In the genomic region with DNA sequence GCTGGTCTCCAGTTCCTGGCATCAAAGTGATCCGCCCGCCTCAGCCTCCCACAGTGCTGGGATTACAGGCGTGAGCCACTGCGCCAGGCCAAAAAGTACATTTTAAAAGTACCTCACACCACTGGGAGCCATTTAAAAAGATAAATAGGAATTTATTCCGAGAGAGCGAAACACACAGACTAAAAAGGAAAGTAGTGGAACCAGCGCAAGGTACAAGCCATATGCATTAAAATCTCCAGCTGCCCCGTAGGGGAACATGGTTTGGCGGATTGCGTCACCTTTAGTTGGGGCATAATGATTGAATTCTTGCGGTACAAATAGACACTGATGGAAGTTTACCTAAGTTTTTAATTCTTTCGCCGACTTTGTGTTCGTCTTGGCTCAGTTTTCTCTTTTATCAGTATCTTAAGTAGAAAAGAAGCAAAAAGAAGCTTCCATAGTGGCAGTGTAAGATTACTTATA, we compare ENCODE assay signal across 15 cellular contexts. TPM values are rescaled to one million over a fixed set of nuclear protein-coding genes. Genes with fewer than 3 reads are reported as not detected.
DNase-seq lines count a peak whose midpoint lies in the region; ATAC-seq, FAIRE-seq and TF ChIP-seq lines count a peak whose summit lies in the region.
"Had no signal": no experiment of that assay in that cellular context is flagged by ENCODE, and none has a peak within 500 bp of the region (broad histone marks: within the 10 kb centered on the region; RNA-seq: fewer than 3 reads in every experiment).

No MANE protein-coding gene starts in this region.

- H3K4me1 Mint-ChIP-seq in activated CD8-positive, alpha-beta memory T cell treated with anti-CD3 and anti-CD28 coated beads, Interleukin-2, amount 10 ng/mL, durations not matched to agents 7 days and 5 days: peaks cover 13% of the 10 kb centered on the region
- H3K4me1 Mint-ChIP-seq in stimulated activated memory B cell treated with anti-CD40 and anti-IgM and Interleukin-4, amounts not matched to agents 10 μg/mL and 1 μg/mL and 100 μg/mL, for 72 hours: peaks cover 10% of the 10 kb centered on the region

- no peak for ATAC-seq in activated CD8-positive, alpha-beta memory T cell treated with anti-CD3 and anti-CD28 coated beads, Interleukin-2, amount 10 ng/mL, durations not matched to agents 7 days and 5 days
- no peak for ATAC-seq in PC-3
- no peak for ATAC-seq in stimulated activated memory B cell treated with anti-CD40 and anti-IgM and Interleukin-4, amounts not matched to agents 10 μg/mL and 1 μg/mL and 100 μg/mL, for 72 hours

- H4K5ac ChIP-seq in H1 (ENCODE audit: insufficient read length, low read depth, low read length): no peak overlapping the region

- H3K79me2 ChIP-seq in PC-3 (ENCODE audit: low read length) (no peaks in the 10 kb centered on the region), H1 (ENCODE audit: control insufficient read depth in 1 of 2, insufficient read depth in 2 of 2, low read length in 2 of 2) (no peaks in the 10 kb centered on the region)

- no peak overlapping the region for H3K4ac ChIP-seq in H1 (replicated peaks; ENCODE audit: insufficient read length, low read depth, low read length)

- FAIRE-seq in H1 (lab: Jason Lieb, UNC): peak; percentile 39
- FAIRE-seq: GM12878 had no signal

- H3K4me3 ChIP-seq in PC-3 (ENCODE audit: low read length) (peak overlapping the region; percentile 99; the same call in 1 of the 2 replicates), H1 (ENCODE audit: extremely low read depth in 1 of 4, insufficient read depth in 2 of 4, low read depth in 3 of 4, low read length in 4 of 4) (peak overlapping the region in 2 of 4 experiments; percentile 75 to 90; a peak in 3 of 8 replicates)

- H3K9me3 Mint-ChIP-seq in activated CD8-positive, alpha-beta memory T cell treated with anti-CD3 and anti-CD28 coated beads, Interleukin-2, amount 10 ng/mL, durations not matched to agents 7 days and 5 days (ENCODE audit: low read depth): no peaks in the 10 kb centered on the region
- H3K9me3 Mint-ChIP-seq in stimulated activated memory B cell treated with anti-CD40 and anti-IgM and Interleukin-4, amounts not matched to agents 10 μg/mL and 1 μg/mL and 100 μg/mL, for 72 hours: peaks cover 4% of the 10 kb centered on the region

- H3K4me2 ChIP-seq in PC-3 (ENCODE audit: low read length) (peak overlapping the region; percentile 100), H1 (ENCODE audit: insufficient read depth in 1 of 2, low read depth in 2 of 2, low read length in 2 of 2) (peak overlapping the region in 1 of 2 experiments; percentile 89; a peak in 1 of 4 replicates)

- no peaks in the 10 kb centered on the region for H3K79me1 ChIP-seq in H1 (ENCODE audit: low read depth, low read length)

- no peak overlapping the region for H4K91ac ChIP-seq in H1 (replicated peaks; ENCODE audit: insufficient read length, low read length)

- H3K27ac ChIP-seq in PC-3 (ENCODE audit: low read length) (no peak overlapping the region), H1 (ENCODE audit: low read depth, low read length) (no peak overlapping the region)

- WGBS in H1 (ENCODE audit: extremely low coverage in 1 of 2, insufficient coverage in 1 of 2, insufficient read length in 1 of 2, insufficient replicate concordance in 2 of 2, low coverage in 1 of 2, low lambda C conversion rate in 2 of 2, missing lambda C conversion rate in 1 of 2), 2 experiments: 86% methylated on average over 14 of the region's 14 CpGs; no CpG with 5 or more reads in 1 of the 2 experiments

- no peak for TF ChIP-seq EP300 in H1 (IDR thresholded peaks at IDR 0.05; ENCODE audit: borderline replicate concordance in 1 of 2, low read depth in 2 of 2, low read length in 2 of 2)

- H2AFZ ChIP-seq in PC-3 (ENCODE audit: low read length) (peak overlapping the region; percentile 100), H1 (ENCODE audit: low read length) (no peak overlapping the region)

- no TSS peak for BruUV-seq in PC-3 (replicated peaks; lab: Mats Ljungman, UMichigan)

- no peak for TF ChIP-seq POLR2A in H1 (IDR thresholded peaks at IDR 0.05; ENCODE audit: control extremely low read depth in 1 of 2, low read depth in 2 of 2, low read length in 2 of 2)

- H3K27me3 Mint-ChIP-seq in activated CD8-positive, alpha-beta memory T cell treated with anti-CD3 and anti-CD28 coated beads, Interleukin-2, amount 10 ng/mL, durations not matched to agents 7 days and 5 days: peaks cover 52% of the 10 kb centered on the region
- peaks cover 51% of the 10 kb centered on the region for H3K27me3 Mint-ChIP-seq in stimulated activated memory B cell treated with anti-CD40 and anti-IgM and Interleukin-4, amounts not matched to agents 10 μg/mL and 1 μg/mL and 100 μg/mL, for 72 hours

- no peak overlapping the region for H2BK20ac ChIP-seq in H1 (ENCODE audit: low read length)

- POLR2A ChIA-PET in PC-3 (lab: Charles Lee; ENCODE audit: unreplicated experiment): no interaction called here
- POLR2A ChIA-PET in H1 (lab: Charles Lee; ENCODE audit: partially characterized antibody): interaction anchor here (0.7 to 0.8 kb wide), 2 partner anchors 43 to 51 kb away, joined by 3 read pairs; no protein-coding TSS in a partner anchor

- no peak overlapping the region for H3K14ac ChIP-seq in H1 (ENCODE audit: insufficient read length)

- no peaks in the 10 kb centered on the region for H3K4me1 ChIP-seq in PC-3 (ENCODE audit: insufficient read depth, low read length)
- peaks cover 0 to 2% (median 0%) of the 10 kb centered on the region in 4 experiments; a peak in 1 of 7 replicates for H3K4me1 ChIP-seq in H1 (replicated peaks in 1 of 4; ENCODE audit: control insufficient read depth in 3 of 4, insufficient read depth in 4 of 4, low read length in 3 of 4)

- DNase-seq in activated CD8-positive, alpha-beta memory T cell treated with anti-CD3 and anti-CD28 coated beads, Interleukin-2, amount 10 ng/mL, durations not matched to agents 7 days and 5 days: no peak
- DNase-seq in activated CD8-positive, alpha-beta memory T cell treated with anti-CD3 and anti-CD28 coated beads for 24 hours: no peak
- DNase-seq in PC-3: no peak
- no peak for DNase-seq in H1 (ENCODE audit: low read depth in 1 of 2, low spot score in 2 of 2)
- no peak for DNase-seq in NCI-H345 treated with DMSO at 0.1 percent for 48 hours (lab: John Stamatoyannopoulos, UW; ENCODE audit: unreplicated experiment)
- DNase-seq in mucosa of gallbladder (ENCODE audit: low spot score): no peak
- no peak for DNase-seq in NCI-H1930 (lab: John Stamatoyannopoulos, UW)
- DNase-seq: AML-193; NK-92 treated with Interleukin-12 subunit alpha and Interleukin-12 subunit beta, amount 100 ng/mL, for 24 hours had no signal

- H3K36me3 Mint-ChIP-seq in activated CD8-positive, alpha-beta memory T cell treated with anti-CD3 and anti-CD28 coated beads, Interleukin-2, amount 10 ng/mL, durations not matched to agents 7 days and 5 days: no peaks in the 10 kb centered on the region
- no peaks in the 10 kb centered on the region for H3K36me3 Mint-ChIP-seq in stimulated activated memory B cell treated with anti-CD40 and anti-IgM and Interleukin-4, amounts not matched to agents 10 μg/mL and 1 μg/mL and 100 μg/mL, for 72 hours

- no peak overlapping the region for H2BK120ac ChIP-seq in H1 (replicated peaks; ENCODE audit: low read depth, low read length)

- H3K36me3 ChIP-seq in PC-3 (ENCODE audit: low read depth, low read length) (no peaks in the 10 kb centered on the region), H1 (ENCODE audit: control insufficient read depth in 2 of 4, insufficient read depth in 4 of 4, low read length in 3 of 4) (no peaks in the 10 kb centered on the region)

- H3K4me3 Mint-ChIP-seq in activated CD8-positive, alpha-beta memory T cell treated with anti-CD3 and anti-CD28 coated beads, Interleukin-2, amount 10 ng/mL, durations not matched to agents 7 days and 5 days: peak overlapping the region; percentile 76
- peak overlapping the region; percentile 64 for H3K4me3 Mint-ChIP-seq in stimulated activated memory B cell treated with anti-CD40 and anti-IgM and Interleukin-4, amounts not matched to agents 10 μg/mL and 1 μg/mL and 100 μg/mL, for 72 hours

- H3K23ac ChIP-seq in H1 (ENCODE audit: insufficient read length): no peak overlapping the region

- H3K27me3 ChIP-seq in PC-3 (ENCODE audit: low read length) (0 out of 2 replicates have a peak, but pooled peaks cover 5% of the 10 kb centered on the region), H1 (replicated peaks in 1 of 4; ENCODE audit: control insufficient read depth in 3 of 4, extremely low read depth in 1 of 4, insufficient read depth in 3 of 4, low read length in 3 of 4) (peaks cover 0 to 10% (median 7%) of the 10 kb centered on the region in 4 experiments; a peak in 6 of 7 replicates)

- H3K27ac Mint-ChIP-seq in activated CD8-positive, alpha-beta memory T cell treated with anti-CD3 and anti-CD28 coated beads, Interleukin-2, amount 10 ng/mL, durations not matched to agents 7 days and 5 days: no peak overlapping the region
- no peak overlapping the region for H3K27ac Mint-ChIP-seq in stimulated activated memory B cell treated with anti-CD40 and anti-IgM and Interleukin-4, amounts not matched to agents 10 μg/mL and 1 μg/mL and 100 μg/mL, for 72 hours

- peak overlapping the region; percentile 59; the same call in 1 of the 2 replicates for H4K8ac ChIP-seq in H1 (ENCODE audit: extremely low read depth, insufficient read depth, low read length)

- no peak overlapping the region for H2BK5ac ChIP-seq in H1 (ENCODE audit: low read depth, low read length)

- H3K56ac ChIP-seq in H1 (replicated peaks; ENCODE audit: insufficient read length, low read depth, low read length): no peak overlapping the region

- H4K20me1 ChIP-seq in PC-3 (ENCODE audit: low read length): no peaks in the 10 kb centered on the region
- no peaks in the 10 kb centered on the region for H4K20me1 ChIP-seq in H1 (replicated peaks in 1 of 2; ENCODE audit: control insufficient read depth in 1 of 2, insufficient read depth in 2 of 2, low read length in 2 of 2)

- no peak overlapping the region for H2BK15ac ChIP-seq in H1 (ENCODE audit: low read length)

- H3K18ac ChIP-seq in H1 (ENCODE audit: extremely low read depth, low read length): no peak overlapping the region

- H3K9me2 ChIP-seq in PC-3 (replicated peaks; ENCODE audit: low read length): no peaks in the 10 kb centered on the region

- no peak overlapping the region for H2BK12ac ChIP-seq in H1 (ENCODE audit: low read depth, low read length)

- H3K9me3 ChIP-seq in PC-3 (ENCODE audit: low read length) (no peaks in the 10 kb centered on the region), H1 (ENCODE audit: insufficient read depth in 2 of 2, low read depth in 1 of 2, low read length in 1 of 2) (no peaks in the 10 kb centered on the region)

- H3F3A ChIP-seq in PC-3 (ENCODE audit: low read length, unreplicated experiment): no peaks in the 10 kb centered on the region

- H3K23me2 ChIP-seq in H1 (ENCODE audit: low read depth, low read length): peaks cover 8% of the 10 kb centered on the region; the same call in 1 of the 2 replicates

- no peak for TF ChIP-seq RAD21 in H1 (IDR thresholded peaks at IDR 0.05 in 1 of 2, conservative IDR thresholded peaks at IDR 0.05 in 1 of 2; ENCODE audit: low read depth in 2 of 2, low read length in 2 of 2)

- CTCF ChIA-PET in activated CD8-positive, alpha-beta memory T cell treated with anti-CD3 and anti-CD28 coated beads, Interleukin-2, amount 10 ng/mL, durations not matched to agents 7 days and 5 days (lab: Charles Lee): interaction anchor here (0.9 to 1.4 kb wide), 6 partner anchors 11 to 210 kb away, joined by 3 to 6 read pairs (median 4); no protein-coding TSS in a partner anchor
- CTCF ChIA-PET in PC-3 (lab: Charles Lee) (no interaction called here), H1 (lab: Charles Lee; ENCODE audit: partially characterized antibody) (interaction anchor here (0.7 to 1.2 kb wide), 4 partner anchors 14 to 213 kb away, joined by 3 to 6 read pairs (median 4); no protein-coding TSS in a partner anchor)

- intact Hi-C loops in PC-3 (cut with micrococcal nuclease): no loop called here

- H3K9ac ChIP-seq in PC-3 (ENCODE audit: low read length) (no peak overlapping the region), H1 (replicated peaks in 1 of 4; ENCODE audit: extremely low read depth in 1 of 4, low read depth in 3 of 4, low read length in 3 of 4) (no peak overlapping the region)

- no peak; the same call in 1 of the 2 replicates for TF ChIP-seq CTCF in PC-3 (conservative IDR thresholded peaks at IDR 0.05; ENCODE audit: low read depth, low read length)
- no peak for TF ChIP-seq CTCF in H1 (IDR thresholded peaks at IDR 0.05; ENCODE audit: control extremely low read depth in 1 of 3, insufficient read depth in 1 of 3, low read depth in 1 of 3, low read length in 3 of 3)

- no peak overlapping the region for H2AK5ac ChIP-seq in H1 (ENCODE audit: low read depth, low read length)

RNA-seq across cellular contexts. Expression of a gene that starts 1.3 kb away (rescaled TPM):
- total RNA-seq in activated CD8-positive, alpha-beta memory T cell treated with anti-CD3 and anti-CD28 coated beads, Interleukin-2, amount 10 ng/mL, durations not matched to agents 7 days and 5 days: under 1 TPM in 1 of 2 experiments, not detected in 1; 0.67 TPM
- 0.11 and 0.58 TPM in 2 replicates for total RNA-seq in PC-3 (2014; rRNA removed)
- total RNA-seq in H1 (2021; fragmentation: NEBNext Ultra II Directional; extraction: Animal tissue kit (Norgen Biotek cat#: 25700)): 0.26 and 0.48 TPM in 2 replicates
- 0.06 TPM in 1 of 2 replicates, not detected in the other for polyA plus RNA-seq in H1 (2011; rRNA removed)
- 0.13 TPM for polyA plus RNA-seq in H1 (2011; cell fraction: cytosol; rRNA removed)
- polyA plus RNA-seq in H1 (2011; cell fraction: nucleus; rRNA removed): 0.06 TPM
- 0.16 TPM in 1 of 4 replicates, not detected in the others for polyA plus RNA-seq in H1 (2012, experiment 1 of 2)
- polyA plus RNA-seq in H1 (2012, experiment 2 of 2): not detected
- 0.16 TPM for polyA plus RNA-seq in H1 (2013, experiment 1 of 2)
- polyA plus RNA-seq in H1 (2013, experiment 2 of 2): 0.07 TPM
- 0.56 TPM in 1 of 2 replicates, not detected in the other for polyA minus RNA-seq in H1 (2011; rRNA and poly(A)+ RNA removed)
- polyA minus RNA-seq in H1 (2011; cell fraction: cytosol; rRNA and poly(A)+ RNA removed): not detected
- polyA minus RNA-seq in H1 (2011; cell fraction: nucleus; rRNA and poly(A)+ RNA removed): not detected
- total RNA-seq in mucosa of gallbladder: not detected
- total RNA-seq: activated CD8-positive, alpha-beta memory T cell treated with anti-CD3 and anti-CD28 coated beads for 36 hours; dermis blood vessel endothelial cell; GM12878; ureter had no signal
- polyA plus RNA-seq: GM12878, neural cell had no signal

RNA-seq across cellular contexts. Expression of a gene that starts 23.9 kb away (rescaled TPM):
- total RNA-seq in activated CD8-positive, alpha-beta memory T cell treated with anti-CD3 and anti-CD28 coated beads, Interleukin-2, amount 10 ng/mL, durations not matched to agents 7 days and 5 days: not detected
- total RNA-seq in PC-3 (2014; rRNA removed) (not detected in 2 replicates), mucosa of gallbladder (0.66 TPM)
- not detected in 2 replicates for total RNA-seq in H1 (2021; fragmentation: NEBNext Ultra II Directional; extraction: Animal tissue kit (Norgen Biotek cat#: 25700))
- 0.11 and 0.12 TPM in 2 replicates for polyA plus RNA-seq in H1 (2011; rRNA removed)
- 0.08 TPM for polyA plus RNA-seq in H1 (2011; cell fraction: cytosol; rRNA removed)
- 0.09 TPM for polyA plus RNA-seq in H1 (2011; cell fraction: nucleus; rRNA removed)
- polyA plus RNA-seq in H1 (2012, experiment 1 of 2): 0.17 TPM in 1 of 4 replicates, not detected in the others
- polyA plus RNA-seq in H1 (2012, experiment 2 of 2): not detected
- polyA plus RNA-seq in H1 (2013, experiment 1 of 2): 0.08 TPM
- 0.04 TPM for polyA plus RNA-seq in H1 (2013, experiment 2 of 2)
- polyA minus RNA-seq in H1 (2011; rRNA and poly(A)+ RNA removed): 0.17 TPM in 1 of 2 replicates, not detected in the other
- polyA minus RNA-seq in H1 (2011; cell fraction: cytosol; rRNA and poly(A)+ RNA removed): not detected
- not detected for polyA minus RNA-seq in H1 (2011; cell fraction: nucleus; rRNA and poly(A)+ RNA removed)
- total RNA-seq: activated CD8-positive, alpha-beta memory T cell treated with anti-CD3 and anti-CD28 coated beads for 36 hours; dermis blood vessel endothelial cell; GM12878 had no signal

RNA-seq across cellular contexts. Expression of a gene that starts 38.9 kb away (rescaled TPM):
- 1 to 10 TPM; 3.6 to 4.2 TPM for total RNA-seq in activated CD8-positive, alpha-beta memory T cell treated with anti-CD3 and anti-CD28 coated beads, Interleukin-2, amount 10 ng/mL, durations not matched to agents 7 days and 5 days
- total RNA-seq in PC-3 (2014; rRNA removed): 21.4 and 24.9 TPM in 2 replicates
- 4.0 and 4.9 TPM in 2 replicates for total RNA-seq in H1 (2021; fragmentation: NEBNext Ultra II Directional; extraction: Animal tissue kit (Norgen Biotek cat#: 25700))
- polyA plus RNA-seq in H1 (2011; rRNA removed): 0.98 and 1.5 TPM in 2 replicates
- polyA plus RNA-seq in H1 (2011; cell fraction: cytosol; rRNA removed): 1.0 TPM
- polyA plus RNA-seq in H1 (2011; cell fraction: nucleus; rRNA removed): 2.5 TPM
- 2.0 to 3.4 TPM (median 3.1 TPM) in 4 replicates for polyA plus RNA-seq in H1 (2012, experiment 1 of 2)
- polyA plus RNA-seq in H1 (2012, experiment 2 of 2): 2.5 TPM
- 1.8 TPM for polyA plus RNA-seq in H1 (2013, experiment 1 of 2)
- polyA plus RNA-seq in H1 (2013, experiment 2 of 2): 1.7 TPM
- polyA minus RNA-seq in H1 (2011; rRNA and poly(A)+ RNA removed): 0.50 and 0.59 TPM in 2 replicates
- 1.2 TPM for polyA minus RNA-seq in H1 (2011; cell fraction: cytosol; rRNA and poly(A)+ RNA removed)
- 2.1 TPM for polyA minus RNA-seq in H1 (2011; cell fraction: nucleus; rRNA and poly(A)+ RNA removed)
- 15.1 TPM for total RNA-seq in mucosa of gallbladder

RNA-seq across cellular contexts. Expression of a gene that starts 42.4 kb away (rescaled TPM):
- under 1 TPM; 0.45 to 0.55 TPM for total RNA-seq in activated CD8-positive, alpha-beta memory T cell treated with anti-CD3 and anti-CD28 coated beads, Interleukin-2, amount 10 ng/mL, durations not matched to agents 7 days and 5 days
- total RNA-seq in PC-3 (2014; rRNA removed): 6.3 and 18.4 TPM in 2 replicates
- 2.8 and 4.0 TPM in 2 replicates for total RNA-seq in H1 (2021; fragmentation: NEBNext Ultra II Directional; extraction: Animal tissue kit (Norgen Biotek cat#: 25700))
- polyA plus RNA-seq in H1 (2011; rRNA removed): 6.4 and 7.8 TPM in 2 replicates
- polyA plus RNA-seq in H1 (2011; cell fraction: cytosol; rRNA removed): 6.9 TPM
- polyA plus RNA-seq in H1 (2011; cell fraction: nucleus; rRNA removed): 35.6 TPM
- polyA plus RNA-seq in H1 (2012, experiment 1 of 2): 6.5 to 8.5 TPM (median 7.9 TPM) in 4 replicates
- 2.8 TPM for polyA plus RNA-seq in H1 (2012, experiment 2 of 2)
- 4.5 TPM for polyA plus RNA-seq in H1 (2013, experiment 1 of 2)
- polyA plus RNA-seq in H1 (2013, experiment 2 of 2): 3.7 TPM
- 1.4 and 1.5 TPM in 2 replicates for polyA minus RNA-seq in H1 (2011; rRNA and poly(A)+ RNA removed)
- 2.2 TPM for polyA minus RNA-seq in H1 (2011; cell fraction: cytosol; rRNA and poly(A)+ RNA removed)
- 4.7 TPM for polyA minus RNA-seq in H1 (2011; cell fraction: nucleus; rRNA and poly(A)+ RNA removed)
- total RNA-seq in mucosa of gallbladder: 2.0 TPM
- total RNA-seq: GM12878 had no signal
